Comparison of ENCODE assay signal across 14 cellular contexts in genomic region chr15:83694030-83694429, GRCh38. TPM values are rescaled to one million over a fixed set of nuclear protein-coding genes. Genes with fewer than 3 reads are reported as not detected.
DNase-seq lines count a peak whose midpoint lies in the region; ATAC-seq, FAIRE-seq and TF ChIP-seq lines count a peak whose summit lies in the region.
"Had no signal": no experiment of that assay in that cellular context is flagged by ENCODE, and none has a peak within 500 bp of the region (broad histone marks: within the 10 kb centered on the region; RNA-seq: fewer than 3 reads in every experiment).

No MANE protein-coding gene starts in this region.

- TF ChIP-seq CTCF in fibroblast of lung (conservative IDR thresholded peaks at IDR 0.05 in 1 of 2, IDR thresholded peaks at IDR 0.05 in 1 of 2; ENCODE audit: low read depth in 1 of 2, low read length in 2 of 2): no peak
- TF ChIP-seq CTCF in uterus (IDR thresholded peaks at IDR 0.05): no peak
- no peak for TF ChIP-seq CTCF in MM.1S (IDR thresholded peaks at IDR 0.05; ENCODE audit: low read length)

- no peak overlapping the region for H3K56ac ChIP-seq in mesendoderm (ENCODE audit: low read length)

- no peak for DNase-seq in Right ventricle myocardium superior
- no peak for DNase-seq in cardiac septum (ENCODE audit: low spot score)
- DNase-seq in fibroblast of lung (ENCODE audit: low read depth in 2 of 2): peak; percentile 44 to 60
- peak; percentile 89 for DNase-seq in mesendoderm
- DNase-seq in uterus: peak; percentile 34 to 44
- no peak for DNase-seq in MM.1S
- DNase-seq in GM12892 (ENCODE audit: insufficient read length): no peak
- DNase-seq in NCI-H1417 treated with DMSO at 0.1 percent for 48 hours (lab: John Stamatoyannopoulos, UW): no peak
- DNase-seq: activated CD8-positive, alpha-beta memory T cell treated with anti-CD3 and anti-CD28 coated beads, Interleukin-2, amount 50 U/mL, for 48 hours; NCI-H1930 had no signal

- H3K9ac ChIP-seq in fibroblast of lung (ENCODE audit: insufficient read depth, low read length) (no peak overlapping the region), mesendoderm (ENCODE audit: low read length) (no peak overlapping the region), MM.1S (ENCODE audit: low read length) (no peak overlapping the region)

- H3K79me2 ChIP-seq in fibroblast of lung (ENCODE audit: control insufficient read depth, insufficient read depth, low read length): no peaks in the 10 kb centered on the region
- H3K79me2 ChIP-seq in mesendoderm (ENCODE audit: control insufficient read depth, insufficient read depth, low read length): no peaks in the 10 kb centered on the region
- no peaks in the 10 kb centered on the region for H3K79me2 ChIP-seq in MM.1S (ENCODE audit: low read length)

- no peak overlapping the region for H2AFZ ChIP-seq in fibroblast of lung (ENCODE audit: low read length)
- no peak overlapping the region for H2AFZ ChIP-seq in MM.1S (ENCODE audit: low read length)

- H4K20me1 ChIP-seq in fibroblast of lung (ENCODE audit: control insufficient read depth, extremely low read depth, insufficient read depth, low read length): no peaks in the 10 kb centered on the region
- no peaks in the 10 kb centered on the region for H4K20me1 ChIP-seq in MM.1S (ENCODE audit: insufficient read depth, low read length)

- no peak overlapping the region for H3K18ac ChIP-seq in mesendoderm (ENCODE audit: low read length)

- H3K79me1 ChIP-seq in mesendoderm (ENCODE audit: low read length): no peaks in the 10 kb centered on the region

- H3K4me1 ChIP-seq in fibroblast of lung (ENCODE audit: control insufficient read depth, extremely low read depth, insufficient read depth, low read length) (peaks cover 7% of the 10 kb centered on the region), mesendoderm (ENCODE audit: control insufficient read depth, low read depth, low read length) (peaks cover 1% of the 10 kb centered on the region), uterus (peaks cover 0 to 8% of the 10 kb centered on the region in 2 donors), MM.1S (ENCODE audit: low read length) (no peaks in the 10 kb centered on the region)

- no peak overlapping the region for H2BK5ac ChIP-seq in mesendoderm (ENCODE audit: low read length)

- H2BK120ac ChIP-seq in mesendoderm (ENCODE audit: low read depth, low read length): no peak overlapping the region

- H3K4me2 ChIP-seq in fibroblast of lung (ENCODE audit: extremely low read depth, insufficient read depth, low read length) (no peak overlapping the region), mesendoderm (ENCODE audit: low read length) (no peak overlapping the region), MM.1S (ENCODE audit: low read depth, low read length) (no peak overlapping the region)

- no peak overlapping the region for H3K4ac ChIP-seq in mesendoderm (ENCODE audit: low read depth, low read length)

- FAIRE-seq in GM12892 (lab: Jason Lieb, UNC): no peak
- FAIRE-seq: A204.1, GM18507, TTC549 had no signal

- H4K8ac ChIP-seq in mesendoderm (ENCODE audit: low read depth, low read length): no peak overlapping the region

- H3K23ac ChIP-seq in mesendoderm (ENCODE audit: low read length): no peak overlapping the region

- intact Hi-C loops in Right ventricle myocardium superior (cut with DNase I): no loop called here
- intact Hi-C loops in cardiac septum (cut with DNase I): no loop called here
- intact Hi-C loops in uterus (cut with DNase I; ENCODE audit: low total_unique reads): no loop called here

- no peaks in the 10 kb centered on the region for H3K9me3 ChIP-seq in fibroblast of lung (ENCODE audit: control insufficient read depth, insufficient read depth, low read depth, low read length)
- no peaks in the 10 kb centered on the region for H3K9me3 ChIP-seq in uterus
- no peaks in the 10 kb centered on the region for H3K9me3 ChIP-seq in MM.1S (replicated peaks; ENCODE audit: insufficient read depth, low read length)

- H3K27me3 ChIP-seq in fibroblast of lung (ENCODE audit: control insufficient read depth, insufficient read depth, low read length): no peaks in the 10 kb centered on the region
- H3K27me3 ChIP-seq in mesendoderm (ENCODE audit: insufficient read depth, low read length, poor library complexity): no peaks in the 10 kb centered on the region
- no peaks in the 10 kb centered on the region for H3K27me3 ChIP-seq in uterus
- no peaks in the 10 kb centered on the region for H3K27me3 ChIP-seq in MM.1S (replicated peaks; ENCODE audit: insufficient read depth, low read length)

- H3F3A ChIP-seq in MM.1S (ENCODE audit: insufficient read depth, low read length): no peaks in the 10 kb centered on the region

- TF ChIP-seq POLR2A in uterus (IDR thresholded peaks at IDR 0.05) (no peak), GM12892 (IDR thresholded peaks at IDR 0.05; ENCODE audit: low read depth, low read length) (no peak)

- H3K4me3 ChIP-seq in fibroblast of lung (replicated peaks in 1 of 4; ENCODE audit: control extremely low read depth in 1 of 4, insufficient read depth in 1 of 4, low read depth in 3 of 4, low read length in 4 of 4) (no peak overlapping the region), mesendoderm (ENCODE audit: low read length) (no peak overlapping the region), uterus (no peak overlapping the region), MM.1S (ENCODE audit: low read length) (no peak overlapping the region)
- H3K4me3 ChIP-seq: skin epidermis had no signal

- no peak overlapping the region for H4K5ac ChIP-seq in mesendoderm (ENCODE audit: low read length)

- no peak overlapping the region for H3K27ac ChIP-seq in fibroblast of lung (ENCODE audit: insufficient read depth, low read length)
- no peak overlapping the region for H3K27ac ChIP-seq in mesendoderm (ENCODE audit: low read depth, low read length)
- H3K27ac ChIP-seq in uterus: peak overlapping the region; percentile 69 to 80
- H3K27ac ChIP-seq in MM.1S (ENCODE audit: low read length): no peak overlapping the region
- H3K27ac ChIP-seq: skin epidermis had no signal

- ATAC-seq in Right ventricle myocardium superior (ENCODE audit: poor library complexity): peak; percentile 26

- no peak overlapping the region for H2AK5ac ChIP-seq in mesendoderm (ENCODE audit: low read length)

- H2BK15ac ChIP-seq in mesendoderm (replicated peaks; ENCODE audit: low read depth): no peak overlapping the region

- WGBS in mesendoderm (ENCODE audit: extremely low coverage, insufficient coverage, low lambda C conversion rate): no CpG with 5 or more reads among the region's 10 CpGs

- no peaks in the 10 kb centered on the region for H3K9me2 ChIP-seq in MM.1S (replicated peaks; ENCODE audit: insufficient read depth, low read length)

- H3K36me3 ChIP-seq in fibroblast of lung (ENCODE audit: control insufficient read depth, insufficient read depth, low read length) (no peaks in the 10 kb centered on the region), mesendoderm (ENCODE audit: control insufficient read depth, insufficient read depth, low read length) (no peaks in the 10 kb centered on the region), uterus (no peaks in the 10 kb centered on the region), MM.1S (replicated peaks; ENCODE audit: insufficient read depth, low read length) (no peaks in the 10 kb centered on the region)

RNA-seq across cellular contexts. Expression of gene ADAMTSL3, which starts 40.1 kb away (rescaled TPM):
- total RNA-seq in Right ventricle myocardium superior (10.5 TPM), cardiac septum (9.8 TPM), fibroblast of lung (0.17 and 0.26 TPM in 2 replicates), uterus (10 to 100 TPM in 2 of 4 donors, 1 to 10 TPM in 2; 3.1 to 48.2 (median 24.6) TPM)
- 0.12 and 0.14 TPM in 2 replicates for polyA plus RNA-seq in fibroblast of lung
- 0.08 and 0.17 TPM in 2 replicates for polyA plus RNA-seq in fibroblast of lung (2012)
- 5.6 TPM in 1 of 2 replicates, not detected in the other for polyA minus RNA-seq in fibroblast of lung (ENCODE audit: low replicate concordance)
- 0.38 TPM for polyA plus RNA-seq in mesendoderm (2013, experiment 1 of 2)
- polyA plus RNA-seq in mesendoderm (2013, experiment 2 of 2): 0.49 TPM
- 0.06 TPM for polyA plus RNA-seq in GM12892 (2012; ENCODE audit: missing spikeins)

Comparison
In these comparisons a context has a peak if more than half of its experiments do, and no peak if none do; other contexts are left out.
1. DNase-seq: peak in fibroblast of lung (2 of 2), mesendoderm (single experiment) and uterus (2 of 2); none in Right ventricle myocardium superior (single experiment), cardiac septum (single experiment), MM.1S (single experiment), GM12892 (single experiment) and NCI-H1417 treated with DMSO at 0.1 percent for 48 hours (single experiment).
2. H3K27ac ChIP-seq: peak in uterus (2 of 2); none in fibroblast of lung (single experiment), mesendoderm (single experiment) and MM.1S (single experiment).